Comparison of ENCODE assay signal across 27 cellular contexts in the genomic region with DNA sequence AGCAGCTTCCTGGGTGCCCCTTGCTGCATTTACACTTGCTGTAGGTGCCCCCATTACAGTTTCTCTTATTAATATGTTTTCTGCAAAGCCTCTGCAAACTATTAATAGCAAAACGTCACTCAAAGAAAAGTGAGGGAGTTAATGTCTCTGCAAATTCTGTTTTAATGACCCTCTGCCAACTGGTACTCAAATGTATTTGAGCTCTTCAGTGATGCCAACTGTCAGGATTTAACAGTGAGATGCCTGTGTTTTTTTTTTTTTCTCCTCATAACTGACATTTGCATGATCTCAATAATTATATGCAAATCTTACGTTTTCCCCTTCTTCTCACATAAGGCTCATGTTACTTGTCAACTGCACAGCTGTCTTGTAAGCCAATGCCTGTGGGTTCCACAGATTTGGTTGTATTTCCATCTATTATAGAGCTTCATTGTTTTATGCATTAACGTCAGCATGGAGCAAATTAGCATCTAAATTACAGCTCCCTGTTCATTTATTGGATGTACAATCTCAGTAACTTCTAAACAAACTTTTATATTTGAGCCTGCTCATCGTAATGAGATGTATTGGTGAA. TPM values are rescaled to one million over a fixed set of nuclear protein-coding genes. Genes with fewer than 3 reads are reported as not detected.
"Had no signal": no experiment of that assay in that cellular context is flagged by ENCODE, and none has a peak within 500 bp of the region (broad histone marks: within the 10 kb centered on the region; RNA-seq: fewer than 3 reads in every experiment).

No MANE protein-coding gene starts in this region.

- H3K4me2 ChIP-seq: hepatocyte had no signal

- H3K36me3 ChIP-seq: neutrophil, sigmoid colon, stomach, thoracic aorta, transverse colon had no signal

- ATAC-seq: foreskin keratinocyte, left cardiac atrium, left ventricle myocardium superior had no signal

- H3K4me3 ChIP-seq: coronary artery, hepatocyte, lung, right atrium auricular region, sigmoid colon, skin epidermis, stomach, thoracic aorta, transverse colon had no signal

- H3K27ac Mint-ChIP-seq: endodermal cell, naive B cell, nephron had no signal

- H3K27me3 ChIP-seq: foreskin keratinocyte, hepatocyte, neutrophil, right atrium auricular region, sigmoid colon, stomach, transverse colon had no signal

- H3K4me3 Mint-ChIP-seq: endodermal cell, naive B cell, nephron had no signal

- H3K36me3 Mint-ChIP-seq: naive B cell had no signal

- H2AFZ ChIP-seq: hepatocyte had no signal

- H3K4me1 Mint-ChIP-seq: endodermal cell, naive B cell had no signal

- H3K79me2 ChIP-seq: hepatocyte had no signal

- H3K9me3 ChIP-seq: neutrophil, right atrium auricular region, sigmoid colon, stomach, thoracic aorta, transverse colon had no signal

- DNase-seq: effector CD4-positive, alpha-beta T cell; endodermal cell; erythroblast; foreskin keratinocyte; head of caudate nucleus; kidney; left cardiac atrium; left ventricle myocardium superior; mesenchymal stem cell; midbrain; naive B cell; sigmoid colon; stimulated activated CD4-positive, alpha-beta T cell treated with anti-CD3 and anti-CD28 coated beads, Interleukin-2, amount 100 ng/mL, for 24 hours; stimulated activated CD4-positive, alpha-beta T cell treated with anti-CD3 and anti-CD28 coated beads, Interleukin-4, amount 100 ng/mL, for 4 hours; stimulated activated naive CD4-positive, alpha-beta T cell; stomach; substantia nigra; transverse colon had no signal

- H3K27ac ChIP-seq: coronary artery, foreskin keratinocyte, hepatocyte, neutrophil, right atrium auricular region, sigmoid colon, skin epidermis, stomach, thoracic aorta, transverse colon had no signal

- H3K27me3 Mint-ChIP-seq: naive B cell had no signal

RNA-seq across cellular contexts. Expression of a gene that starts 38.3 kb away (rescaled TPM):
- polyA plus RNA-seq: endothelial cell of umbilical vein, foreskin keratinocyte, hepatocyte, lung, sigmoid colon, stomach had no signal
